ENCODE assay signal across 16 cellular contexts in genomic region chr2:121242976-121243375, GRCh38. TPM values are rescaled to one million over a fixed set of nuclear protein-coding genes. Genes with fewer than 3 reads are reported as not detected.
DNase-seq lines count a peak whose midpoint lies in the region; FAIRE-seq and TF ChIP-seq lines count a peak whose summit lies in the region.
"Had no signal": no experiment of that assay in that cellular context is flagged by ENCODE, and none has a peak within 500 bp of the region (broad histone marks: within the 10 kb centered on the region; RNA-seq: fewer than 3 reads in every experiment).

No MANE protein-coding gene starts in this region.

- CTCF ChIA-PET in HEK293 (lab: Yijun Ruan, JAX), result interaction anchor here (1.2 kb wide), 1 partner anchor 148 kb away, joined by 3 read pairs; no protein-coding TSS in a partner anchor

- no peaks in the 10 kb centered on the region for H3K9me3 ChIP-seq in HEK293 (ENCODE audit: control insufficient read depth, insufficient read depth, low read depth, low read length)
- no peaks in the 10 kb centered on the region for H3K9me3 ChIP-seq in kidney (ENCODE audit: control insufficient read depth in 1 of 2, low read length in 2 of 2)
- H3K9me3 ChIP-seq in spleen, result no peaks in the 10 kb centered on the region
- H3K9me3 ChIP-seq: Caco-2 had no signal

- no peak overlapping the region for H3K9ac ChIP-seq in kidney (ENCODE audit: low read length in 2 of 2)

- H3K4me1 ChIP-seq in HEK293 (ENCODE audit: control insufficient read depth, insufficient read depth, low read length) (no peaks in the 10 kb centered on the region), kidney (ENCODE audit: control insufficient read depth in 1 of 2, insufficient read depth in 1 of 2, low read depth in 1 of 2, low read length in 2 of 2) (peaks cover 10 to 21% of the 10 kb centered on the region in 2 donors), spleen (no peaks in the 10 kb centered on the region)
- H3K4me1 ChIP-seq: Caco-2 had no signal

- H3K36me3 ChIP-seq in HEK293 (ENCODE audit: control insufficient read depth in 2 of 2, insufficient read depth in 1 of 2, low read length in 2 of 2), result peaks cover 0 to 52% of the 10 kb centered on the region in 2 experiments; a peak in 2 of 3 replicates
- H3K36me3 ChIP-seq in kidney (ENCODE audit: control insufficient read depth in 1 of 2, insufficient read depth in 2 of 2, low read length in 2 of 2), result peaks cover 65 to 83% of the 10 kb centered on the region in 2 donors
- H3K36me3 ChIP-seq in spleen, result peaks cover 0 to 34% (median 0%) of the 10 kb centered on the region in 6 donors

- DNase-seq in DMS79 treated with DMSO at 0.1 percent for 48 hours (lab: John Stamatoyannopoulos, UW) (peak; percentile 42), DMS79 (lab: John Stamatoyannopoulos, UW) (no peak), kidney (peak; percentile 57), spleen (peak; percentile 54), erythroblast (lab: John Stamatoyannopoulos, UW) (no peak), NCI-H748 treated with DMSO at 0.1 percent for 48 hours (lab: John Stamatoyannopoulos, UW) (no peak), globus pallidus (ENCODE audit: low spot score) (no peak)
- DNase-seq: Caco-2; CD8-positive, alpha-beta memory T cell; H9 had no signal

- TF ChIP-seq POLR2A in spleen (IDR thresholded peaks at IDR 0.05) (no peak), erythroblast (IDR thresholded peaks at IDR 0.05; ENCODE audit: low read length) (no peak)

- POLR2A ChIA-PET in HEK293 (lab: Yijun Ruan, JAX), result no interaction called here

- FAIRE-seq in kidney (lab: Jason Lieb, UNC), result no peak
- FAIRE-seq: GM12878, GM18507 had no signal

- H3K27me3 ChIP-seq in spleen (replicated peaks in 1 of 7), result peaks cover 0 to 3% (median 0%) of the 10 kb centered on the region in 7 donors

- TF ChIP-seq CTCF in HEK293 (tag by site-specific recombination; IDR thresholded peaks at IDR 0.05), result no peak
- no peak for TF ChIP-seq CTCF in kidney (IDR thresholded peaks at IDR 0.05; ENCODE audit: borderline replicate concordance, extremely low read depth, insufficient read depth)
- TF ChIP-seq CTCF in spleen (IDR thresholded peaks at IDR 0.05 in 8 of 11, conservative IDR thresholded peaks at IDR 0.05 in 3 of 11), result no peak

- no peak overlapping the region for H3K27ac ChIP-seq in HEK293 (ENCODE audit: extremely low read depth, low read depth, low read length)
- peak overlapping the region in 1 of 2 donors; percentile 11 for H3K27ac ChIP-seq in kidney (ENCODE audit: low read depth in 2 of 2, low read length in 2 of 2)
- no peak overlapping the region for H3K27ac ChIP-seq in spleen
- H3K27ac ChIP-seq: 22Rv1 had no signal

- intact Hi-C loops in kidney (cut with DNase I), result no loop called here
- intact Hi-C loops in spleen (cut with DNase I; ENCODE audit: low total_unique reads), result no loop called here

- WGBS in spleen, 5 donors, result 92 to 97% (median 94%) methylated on average over 9 of the region's 9 CpGs

- H3K4me3 ChIP-seq in HEK293 (ENCODE audit: low read depth, low read length) (no peak overlapping the region), kidney (ENCODE audit: low read length in 2 of 2) (no peak overlapping the region), spleen (no peak overlapping the region)
- H3K4me3 ChIP-seq: GM12878, GM23338 had no signal

TF ChIP-seq in HEK293, 187 proteins besides CTCF, POLR2A, EP300 and RAD21:
- TF ChIP-seq SCRT2 (tag by site-specific recombination; IDR thresholded peaks at IDR 0.05), result no peak
- no peak for TF ChIP-seq ZNF121 (tag by site-specific recombination; IDR thresholded peaks at IDR 0.05)
- TF ChIP-seq ZIC2 (tag by site-specific recombination; IDR thresholded peaks at IDR 0.05), result peak; percentile 25; the same call in 1 of the 2 replicates
- no peak for TF ChIP-seq ZNF155 (tag by site-specific recombination; IDR thresholded peaks at IDR 0.05)
TF ChIP-seq in HEK293: peak in this region for 1.

RNA-seq across cellular contexts. Expression of gene TFCP2L1, which starts 42.0 kb away (rescaled TPM):
- total RNA-seq in kidney (172 TPM), spleen (1 to 10 TPM; 2.4 to 8.9 (median 5.2) TPM)
- polyA plus RNA-seq in kidney (ENCODE audit: insufficient read depth, low read depth, low replicate concordance) (44.4 TPM), spleen (1 to 10 TPM in 1 of 3 donors, under 1 TPM in 2; 0.15 to 1.8 (median 0.39) TPM)
- total RNA-seq: A673 had no signal

Comparison
In these comparisons a context has a peak if more than half of its experiments do, and no peak if none do; other contexts are left out.
1. DNase-seq: peak in DMS79 treated with DMSO at 0.1 percent for 48 hours (single experiment), kidney (single experiment) and spleen (single experiment); none in DMS79 (single experiment), erythroblast (0 of 2), NCI-H748 treated with DMSO at 0.1 percent for 48 hours (single experiment) and globus pallidus (single experiment).
2. RNA of gene TFCP2L1, which starts 42.0 kb away (total RNA-seq): 172 TPM in kidney (single experiment); 2.4 to 8.9 TPM in spleen; every median in the first group is over 10 times any median in the second.